Comparison of ENCODE assay signal across 13 cellular contexts in genomic region chr1:10779201-10779600, GRCh38. TPM values are rescaled to one million over a fixed set of nuclear protein-coding genes. Genes with fewer than 3 reads are reported as not detected.
A peak's percentile ranks its signal among the peaks of the same experiment; 100 is the strongest.
DNase-seq lines count a peak whose midpoint lies in the region; ATAC-seq and TF ChIP-seq lines count a peak whose summit lies in the region.
"Had no signal": no experiment of that assay in that cellular context is flagged by ENCODE, and none has a peak within 500 bp of the region (broad histone marks: within the 10 kb centered on the region; RNA-seq: fewer than 3 reads in every experiment).

No MANE protein-coding gene starts in this region.

- TF ChIP-seq CTCF in tibial nerve (IDR thresholded peaks at IDR 0.05) = no peak
- no peak for TF ChIP-seq CTCF in adrenal gland (IDR thresholded peaks at IDR 0.05)

- no peak for TF ChIP-seq POLR2A in tibial nerve (IDR thresholded peaks at IDR 0.05)
- no peak for TF ChIP-seq POLR2A in GM18505 (IDR thresholded peaks at IDR 0.05; ENCODE audit: borderline replicate concordance, extremely low read depth, insufficient read depth, insufficient read length)
- TF ChIP-seq POLR2A in adrenal gland (IDR thresholded peaks at IDR 0.05) = no peak

- H3K4me3 ChIP-seq in esophagus (ENCODE audit: low read depth in 1 of 2, low read length in 2 of 2) (peak overlapping the region in 1 of 2 donors; percentile 33), tibial nerve (no peak overlapping the region), adrenal gland (no peak overlapping the region)
- H3K4me3 ChIP-seq: uterus had no signal

- H3K4me1 ChIP-seq in esophagus (ENCODE audit: control insufficient read depth in 2 of 2, insufficient read depth in 2 of 2, low read length in 1 of 2) = peaks cover 6 to 38% of the 10 kb centered on the region in 2 donors
- no peaks in the 10 kb centered on the region for H3K4me1 ChIP-seq in tibial nerve
- no peaks in the 10 kb centered on the region for H3K4me1 ChIP-seq in adrenal gland (replicated peaks in 1 of 2)
- H3K4me1 ChIP-seq: uterus had no signal

- H3K36me3 ChIP-seq in esophagus (ENCODE audit: control insufficient read depth in 2 of 2, insufficient read depth in 2 of 2, low read length in 1 of 2) (no peaks in the 10 kb centered on the region), tibial nerve (no peaks in the 10 kb centered on the region), adrenal gland (replicated peaks in 1 of 2) (no peaks in the 10 kb centered on the region)
- H3K36me3 ChIP-seq: uterus had no signal

- H3K27me3 ChIP-seq in esophagus (ENCODE audit: control insufficient read depth in 1 of 2, insufficient read depth in 2 of 2, low read length in 2 of 2) (no peaks in the 10 kb centered on the region), tibial nerve (peaks cover 0 to 34% of the 10 kb centered on the region in 2 donors), adrenal gland (no peaks in the 10 kb centered on the region)
- H3K27me3 ChIP-seq: uterus had no signal

- ATAC-seq in GM18505 (IDR thresholded peaks at IDR 0.05; ENCODE audit: unreplicated experiment) = no peak
- ATAC-seq: naive thymus-derived CD8-positive, alpha-beta T cell had no signal

- peak; percentile 47 for DNase-seq in NCI-H748 (lab: John Stamatoyannopoulos, UW; ENCODE audit: unreplicated experiment)
- DNase-seq in NCI-H748 treated with DMSO at 0.1 percent for 48 hours (lab: John Stamatoyannopoulos, UW) = no peak
- peak; percentile 99 for DNase-seq in NCI-H510A treated with DMSO at 0.1 percent for 48 hours (lab: John Stamatoyannopoulos, UW)
- DNase-seq in tibial nerve (ENCODE audit: low spot score in 2 of 2) = no peak
- DNase-seq in T-helper 9 cell = no peak
- DNase-seq in adrenal gland = no peak
- DNase-seq: ACHN; activated T-cell treated with anti-CD3 and anti-CD28 coated beads, Interleukin-2, amount 50 U/mL, for 1 hour; stimulated activated CD4-positive, alpha-beta T cell treated with anti-CD3 and anti-CD28 coated beads, Interleukin-4, amount 100 ng/mL, for 1 hour; uterus had no signal

- intact Hi-C loops in adrenal gland (cut with DNase I) = no loop called here

- H3K9me3 ChIP-seq in esophagus (ENCODE audit: control insufficient read depth in 2 of 2, insufficient read depth in 1 of 2, low read depth in 1 of 2, low read length in 1 of 2) (no peaks in the 10 kb centered on the region), tibial nerve (no peaks in the 10 kb centered on the region), adrenal gland (replicated peaks in 1 of 3) (no peaks in the 10 kb centered on the region)
- H3K9me3 ChIP-seq: uterus had no signal

- no peak for TF ChIP-seq EP300 in tibial nerve (IDR thresholded peaks at IDR 0.05)

- 49 to 57% methylated on average over 18 of the region's 18 CpGs for WGBS in esophagus, 2 donors
- WGBS in tibial nerve, 2 donors = 64 to 69% methylated on average over 18 of the region's 18 CpGs
- WGBS in adrenal gland, 4 donors = 88 to 91% (median 90%) methylated on average over 18 of the region's 18 CpGs

- H3K27ac ChIP-seq in esophagus (ENCODE audit: low read depth in 2 of 2, low read length in 1 of 2) = peak overlapping the region; percentile 91 to 99
- H3K27ac ChIP-seq in tibial nerve = peak overlapping the region in 3 of 4 donors; percentile 21 to 55 (median 34)
- H3K27ac ChIP-seq in adrenal gland = no peak overlapping the region
- H3K27ac ChIP-seq: uterus had no signal

RNA-seq across cellular contexts. Expression of gene CASZ1, which starts 17.2 kb away (rescaled TPM):
- polyA plus RNA-seq in esophagus (10 to 100 TPM; 10.8 to 18.1 TPM), adrenal gland (10 to 100 TPM in 1 of 3 donors, 1 to 10 TPM in 2; 3.1 to 10.2 (median 3.6) TPM)
- total RNA-seq in tibial nerve (1 to 10 TPM; 1.7 to 7.5 (median 5.1) TPM), adrenal gland (10 to 100 TPM in 1 of 8 donors, 1 to 10 TPM in 7; 2.5 to 35.2 (median 7.9) TPM)

Comparison
In these comparisons a context has a peak if more than half of its experiments do, and no peak if none do; other contexts are left out.
1. DNase-seq: peak in NCI-H748 (single experiment) and NCI-H510A treated with DMSO at 0.1 percent for 48 hours (single experiment); none in NCI-H748 treated with DMSO at 0.1 percent for 48 hours (single experiment), tibial nerve (0 of 2), T-helper 9 cell (single experiment) and adrenal gland (0 of 7).
2. H3K27ac ChIP-seq: peak in esophagus (2 of 2) and tibial nerve (3 of 4); none in adrenal gland (0 of 5).